11 cellular contexts compared by ENCODE assay signal in the genomic region with DNA sequence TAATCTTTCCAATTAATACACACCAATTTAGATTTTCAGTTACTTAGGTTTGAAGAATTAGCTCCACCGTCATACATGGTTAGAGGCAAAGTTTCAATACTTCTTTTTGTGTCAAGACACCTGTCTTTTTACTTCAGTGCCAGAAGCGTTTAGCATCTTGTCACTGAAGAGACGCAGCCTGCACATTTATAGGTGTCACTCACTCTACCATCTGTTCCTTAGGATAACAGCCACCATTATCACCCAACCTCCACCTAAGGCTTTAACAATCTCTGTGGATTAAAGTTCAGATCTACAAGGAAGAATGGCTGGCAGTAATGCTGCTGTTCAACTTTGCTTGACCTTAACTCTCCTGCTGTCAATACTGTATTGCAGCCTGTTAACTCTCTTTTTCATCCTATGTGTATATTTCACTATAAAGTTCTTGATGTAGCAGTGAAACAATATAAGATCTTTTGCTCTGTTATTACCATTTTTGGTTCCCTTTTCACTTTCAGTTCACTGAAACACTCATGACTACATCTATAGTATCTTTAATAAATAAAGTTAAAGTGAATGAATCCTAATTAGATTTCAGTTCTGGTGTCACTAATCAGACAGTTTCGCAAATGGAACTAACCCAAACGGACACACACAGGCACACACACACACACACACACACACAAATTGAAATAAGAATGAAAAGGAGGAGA.
DNase-seq lines count a peak whose midpoint lies in the region; ATAC-seq, FAIRE-seq and TF ChIP-seq lines count a peak whose summit lies in the region.
"Had no signal": no experiment of that assay in that cellular context is flagged by ENCODE, and none has a peak within 500 bp of the region (broad histone marks: within the 10 kb centered on the region; RNA-seq: fewer than 3 reads in every experiment).

No MANE protein-coding gene starts in this region.

- WGBS in prostate gland: 68% methylated on average over 5 of the region's 5 CpGs

- CTCF ChIA-PET in OCI-LY7 (lab: Charles Lee; ENCODE audit: unreplicated experiment): interaction anchor here (0.7 kb wide), 1 partner anchor 40 kb away, joined by 4 read pairs; no protein-coding TSS in a partner anchor

- TSS peak; percentile 89 for BruUV-seq in OCI-LY7 (replicated peaks; lab: Mats Ljungman, UMichigan)

- no peak overlapping the region for H3K27ac Mint-ChIP-seq in T-helper 17 cell
- no peak overlapping the region for H3K27ac Mint-ChIP-seq in activated CD4-positive, alpha-beta T cell treated with anti-CD3 and anti-CD28 coated beads, Interleukin-2, amount 10 ng/mL, durations not matched to agents 24 days and 14 days
- H3K27ac Mint-ChIP-seq: activated naive CD8-positive, alpha-beta T cell treated with anti-CD3 and anti-CD28 coated beads for 36 hours had no signal

- FAIRE-seq in D721Med (lab: Jason Lieb, UNC): peak; percentile 97

- no peak overlapping the region for H3K4me3 Mint-ChIP-seq in T-helper 17 cell
- no peak overlapping the region for H3K4me3 Mint-ChIP-seq in activated CD4-positive, alpha-beta T cell treated with anti-CD3 and anti-CD28 coated beads, Interleukin-2, amount 10 ng/mL, durations not matched to agents 24 days and 14 days
- H3K4me3 Mint-ChIP-seq: activated naive CD8-positive, alpha-beta T cell treated with anti-CD3 and anti-CD28 coated beads for 36 hours had no signal

- H3K79me2 ChIP-seq in OCI-LY7 (ENCODE audit: insufficient read depth, low read depth, low read length): no peaks in the 10 kb centered on the region

- no peaks in the 10 kb centered on the region for H3K36me3 Mint-ChIP-seq in T-helper 17 cell (ENCODE audit: low read depth)
- no peaks in the 10 kb centered on the region for H3K36me3 Mint-ChIP-seq in activated CD4-positive, alpha-beta T cell treated with anti-CD3 and anti-CD28 coated beads, Interleukin-2, amount 10 ng/mL, durations not matched to agents 24 days and 14 days (ENCODE audit: low read depth)
- H3K36me3 Mint-ChIP-seq: activated naive CD8-positive, alpha-beta T cell treated with anti-CD3 and anti-CD28 coated beads for 36 hours had no signal

- DNase-seq in D721Med (ENCODE audit: insufficient read length, low spot score) (no peak), OCI-LY7 (ENCODE audit: low spot score) (peak; percentile 92), T-helper 17 cell (no peak), prostate gland (ENCODE audit: low spot score) (no peak)
- no peak for DNase-seq in activated CD4-positive, alpha-beta T cell treated with anti-CD3 and anti-CD28 coated beads, Interleukin-2, amount 10 ng/mL, durations not matched to agents 24 days and 14 days
- DNase-seq: activated naive CD8-positive, alpha-beta T cell treated with anti-CD3 and anti-CD28 coated beads for 36 hours; substantia nigra had no signal

- H2AFZ ChIP-seq in OCI-LY7 (ENCODE audit: low read length): peak overlapping the region; percentile 90

- intact Hi-C loops in OCI-LY7 (cut with micrococcal nuclease; ENCODE audit: unreplicated experiment) (loop anchor here (1.0 to 10.0 kb wide), 5 partner anchors 92 to 660 kb away; no protein-coding TSS in a partner anchor), prostate gland (cut with DNase I) (no loop called here)
- intact Hi-C loops in activated CD4-positive, alpha-beta T cell treated with anti-CD3 and anti-CD28 coated beads, Interleukin-2, amount 10 ng/mL, durations not matched to agents 24 days and 14 days (cut with micrococcal nuclease): no loop called here

- H3K27ac ChIP-seq in OCI-LY7 (ENCODE audit: low read depth, low read length, poor library complexity, severe bottlenecking) (peak overlapping the region; percentile 94), prostate gland (no peak overlapping the region)

- peaks cover 35% of the 10 kb centered on the region for H3K4me1 ChIP-seq in OCI-LY7 (ENCODE audit: insufficient read depth, low read length, poor library complexity, severe bottlenecking)
- no peaks in the 10 kb centered on the region for H3K4me1 ChIP-seq in prostate gland (replicated peaks)

- H3K4me3 ChIP-seq in OCI-LY7 (ENCODE audit: low read depth, low read length, poor library complexity, severe bottlenecking): peak overlapping the region; percentile 39
- H3K4me3 ChIP-seq in prostate gland: no peak overlapping the region
- H3K4me3 ChIP-seq: HAP-1 had no signal

- no peaks in the 10 kb centered on the region for H3K9me3 Mint-ChIP-seq in activated CD4-positive, alpha-beta T cell treated with anti-CD3 and anti-CD28 coated beads, Interleukin-2, amount 10 ng/mL, durations not matched to agents 24 days and 14 days
- H3K9me3 Mint-ChIP-seq: activated naive CD8-positive, alpha-beta T cell treated with anti-CD3 and anti-CD28 coated beads for 36 hours had no signal

- ATAC-seq in GM19467 (IDR thresholded peaks at IDR 0.05; ENCODE audit: unreplicated experiment) (peak; percentile 46), HG03103 (IDR thresholded peaks at IDR 0.05; ENCODE audit: low read depth, unreplicated experiment) (peak; percentile 69), T-helper 17 cell (no peak), HG02571 (IDR thresholded peaks at IDR 0.05; ENCODE audit: unreplicated experiment) (no peak)

- H3K4me2 ChIP-seq in OCI-LY7 (ENCODE audit: low read length): peak overlapping the region; percentile 65

- H3K9me3 ChIP-seq in OCI-LY7 (ENCODE audit: low read length) (peaks cover 20% of the 10 kb centered on the region; the same call in 1 of the 2 replicates), T-helper 17 cell (ENCODE audit: control insufficient read depth, low read length, poor library complexity, severe bottlenecking) (no peaks in the 10 kb centered on the region), prostate gland (no peaks in the 10 kb centered on the region)
- H3K9me3 ChIP-seq: HAP-1 had no signal

- H3K36me3 ChIP-seq in OCI-LY7 (ENCODE audit: insufficient read depth, low read length) (peaks cover 26% of the 10 kb centered on the region), prostate gland (no peaks in the 10 kb centered on the region)
- H3K36me3 ChIP-seq: HAP-1 had no signal

- H4K20me1 ChIP-seq in OCI-LY7 (ENCODE audit: insufficient read depth, low read length): no peaks in the 10 kb centered on the region

- no peak for TF ChIP-seq CTCF in D721Med (IDR thresholded peaks at IDR 0.05; ENCODE audit: insufficient read depth, missing control alignments)
- no peak for TF ChIP-seq CTCF in OCI-LY7 (conservative IDR thresholded peaks at IDR 0.05; ENCODE audit: low read length)
- TF ChIP-seq CTCF in prostate gland (IDR thresholded peaks at IDR 0.05): no peak

- POLR2A ChIA-PET in OCI-LY7 (lab: Charles Lee): interaction anchor here (0.5 to 2.6 kb wide), 18 partner anchors 12 to 346 kb away, joined by 3 to 11 read pairs (median 4); no protein-coding TSS in a partner anchor

- no peak for TF ChIP-seq POLR2A in prostate gland (IDR thresholded peaks at IDR 0.05)

- no peaks in the 10 kb centered on the region for H3K27me3 ChIP-seq in prostate gland (replicated peaks; ENCODE audit: insufficient read depth)

- H3K27me3 Mint-ChIP-seq in T-helper 17 cell: no peaks in the 10 kb centered on the region
- no peaks in the 10 kb centered on the region for H3K27me3 Mint-ChIP-seq in activated CD4-positive, alpha-beta T cell treated with anti-CD3 and anti-CD28 coated beads, Interleukin-2, amount 10 ng/mL, durations not matched to agents 24 days and 14 days
- H3K27me3 Mint-ChIP-seq: activated naive CD8-positive, alpha-beta T cell treated with anti-CD3 and anti-CD28 coated beads for 36 hours had no signal

- no peaks in the 10 kb centered on the region for H3K9me2 ChIP-seq in OCI-LY7 (ENCODE audit: insufficient read depth, low read length)

- no peaks in the 10 kb centered on the region for H3K4me1 Mint-ChIP-seq in T-helper 17 cell
- H3K4me1 Mint-ChIP-seq in activated CD4-positive, alpha-beta T cell treated with anti-CD3 and anti-CD28 coated beads, Interleukin-2, amount 10 ng/mL, durations not matched to agents 24 days and 14 days: no peaks in the 10 kb centered on the region
- H3K4me1 Mint-ChIP-seq: activated naive CD8-positive, alpha-beta T cell treated with anti-CD3 and anti-CD28 coated beads for 36 hours had no signal

Comparison
In these comparisons a context has a peak if more than half of its experiments do, and no peak if none do; other contexts are left out.
1. ATAC-seq: peak in GM19467 (single experiment) and HG03103 (single experiment); none in T-helper 17 cell (single experiment) and HG02571 (single experiment).